ENCODE assay signal across 10 cellular contexts in the genomic region with DNA sequence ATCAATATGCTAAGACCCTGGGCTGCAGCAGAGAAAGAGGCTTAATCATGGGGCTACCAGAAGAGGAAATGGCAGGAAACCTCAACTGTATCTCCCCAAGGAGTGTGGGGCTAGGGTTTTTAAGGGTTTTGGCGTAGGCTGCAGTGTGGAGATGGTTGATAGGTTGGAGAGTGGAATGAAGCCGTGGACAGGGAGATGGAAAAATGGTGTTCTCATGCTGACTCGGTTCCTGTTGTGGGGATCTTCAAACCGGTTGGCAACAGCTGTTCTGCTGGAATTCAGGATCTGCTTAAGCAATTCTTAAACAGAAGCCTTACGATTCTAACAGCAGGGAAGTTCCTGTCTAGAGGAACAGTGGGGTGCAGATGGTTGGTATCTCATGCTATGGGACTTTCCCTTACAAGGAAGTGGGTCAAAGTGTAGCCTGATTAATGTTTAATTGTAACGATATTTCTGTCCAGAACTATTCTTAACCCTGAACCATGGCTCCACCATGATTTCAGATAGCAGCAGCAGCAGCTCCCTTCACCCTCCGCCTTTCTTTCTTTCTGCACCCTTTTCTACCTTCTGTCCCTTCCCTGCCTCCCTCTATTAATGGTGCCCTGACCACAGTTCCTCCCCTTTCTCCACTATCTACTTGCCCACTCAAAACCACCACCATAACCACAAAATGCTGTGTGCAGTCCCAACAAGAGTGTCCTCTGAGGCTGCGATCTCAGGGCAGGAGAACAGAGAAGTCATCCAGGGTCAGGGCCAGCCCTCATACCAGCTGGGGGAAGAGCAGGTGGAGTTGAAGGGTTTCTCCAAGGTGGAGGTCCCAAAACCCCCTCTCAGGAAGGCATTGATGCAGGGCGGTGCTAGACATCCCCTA. TPM values are rescaled to one million over a fixed set of nuclear protein-coding genes. Genes with fewer than 3 reads are reported as not detected.
A peak's percentile ranks its signal among the peaks of the same experiment; 100 is the strongest.
DNase-seq lines count a peak whose midpoint lies in the region; ATAC-seq, FAIRE-seq and TF ChIP-seq lines count a peak whose summit lies in the region.
"Had no signal": no experiment of that assay in that cellular context is flagged by ENCODE, and none has a peak within 500 bp of the region (broad histone marks: within the 10 kb centered on the region; RNA-seq: fewer than 3 reads in every experiment).

No MANE protein-coding gene starts in this region.

- no peak overlapping the region for H3K14ac ChIP-seq in H1 (ENCODE audit: insufficient read length)

- H3K4ac ChIP-seq in H1 (replicated peaks; ENCODE audit: insufficient read length, low read depth, low read length), result no peak overlapping the region

- in situ Hi-C loops in HepG2 (cut with HindIII; ENCODE audit: extremely low pct_ligation_motif_present, low pct_unique_long_range_greater_than_20kb), result no loop called here

- intact Hi-C loops in HepG2 (cut with micrococcal nuclease; ENCODE audit: unreplicated experiment), result no loop called here

- H3K79me1 ChIP-seq in H1 (ENCODE audit: low read depth, low read length), result no peaks in the 10 kb centered on the region

- TF ChIP-seq POLR2A in HepG2 (IDR thresholded peaks at IDR 0.05; ENCODE audit: insufficient read depth in 1 of 2, low read depth in 2 of 2, low read length in 2 of 2) (no peak), H1 (IDR thresholded peaks at IDR 0.05; ENCODE audit: control extremely low read depth in 1 of 2, low read depth in 2 of 2, low read length in 2 of 2) (no peak)

- H3K4me2 ChIP-seq in HepG2 (ENCODE audit: low read depth, low read length) (no peak overlapping the region), H1 (ENCODE audit: insufficient read depth in 1 of 2, low read depth in 2 of 2, low read length in 2 of 2) (no peak overlapping the region; a peak in 2 of 4 replicates)

- H3K56ac ChIP-seq in H1 (replicated peaks; ENCODE audit: insufficient read length, low read depth, low read length), result no peak overlapping the region

- TF ChIP-seq EP300 in HepG2 (IDR thresholded peaks at IDR 0.05; ENCODE audit: low read depth in 2 of 2, low read length in 2 of 2) (no peak), HepG2 (CRISPR knock-in tag; IDR thresholded peaks at IDR 0.05; ENCODE audit: borderline replicate concordance) (no peak), H1 (IDR thresholded peaks at IDR 0.05; ENCODE audit: borderline replicate concordance in 1 of 2, low read depth in 2 of 2, low read length in 2 of 2) (no peak)

- H2BK120ac ChIP-seq in H1 (replicated peaks; ENCODE audit: low read depth, low read length), result no peak overlapping the region

- H3K79me2 ChIP-seq in HepG2 (ENCODE audit: insufficient read depth, low read length) (no peaks in the 10 kb centered on the region), H1 (ENCODE audit: control insufficient read depth in 1 of 2, insufficient read depth in 2 of 2, low read length in 2 of 2) (no peaks in the 10 kb centered on the region)

- TF ChIP-seq CTCF in liver (IDR thresholded peaks at IDR 0.05; ENCODE audit: low read depth, low read length, missing input control), result no peak
- no peak for TF ChIP-seq CTCF in HepG2 (CRISPR knock-in tag; IDR thresholded peaks at IDR 0.05)
- no peak for TF ChIP-seq CTCF in H1 (IDR thresholded peaks at IDR 0.05; ENCODE audit: control extremely low read depth in 1 of 3, insufficient read depth in 1 of 3, low read depth in 1 of 3, low read length in 3 of 3)

- H4K5ac ChIP-seq in H1 (ENCODE audit: insufficient read length, low read depth, low read length), result no peak overlapping the region

- H3K27me3 ChIP-seq in liver (ENCODE audit: control insufficient read depth in 4 of 4, insufficient read depth in 4 of 4, low read length in 3 of 4) (no peaks in the 10 kb centered on the region), HepG2 (ENCODE audit: control insufficient read depth in 1 of 2, insufficient read depth in 2 of 2, low read length in 2 of 2) (0 out of 5 replicates have a peak, but pooled peaks cover 0 to 1% of the 10 kb centered on the region in 2 experiments), H1 (replicated peaks in 1 of 4; ENCODE audit: control insufficient read depth in 3 of 4, extremely low read depth in 1 of 4, insufficient read depth in 3 of 4, low read length in 3 of 4) (no peaks in the 10 kb centered on the region; a peak in 1 of 7 replicates)

- FAIRE-seq in HepG2 (lab: Jason Lieb, UNC) (no peak), H1 (lab: Jason Lieb, UNC) (no peak), urothelium cell line (lab: Jason Lieb, UNC) (no peak)
- FAIRE-seq: keratinocyte had no signal

- peak overlapping the region; percentile 7; the same call in 1 of the 2 replicates for H4K8ac ChIP-seq in H1 (ENCODE audit: extremely low read depth, insufficient read depth, low read length)

- peak overlapping the region in 1 of 2 donors; percentile 36 for H3K27ac ChIP-seq in liver (ENCODE audit: low read depth in 1 of 2, low read length in 2 of 2)
- H3K27ac ChIP-seq in HepG2 (ENCODE audit: extremely low read length, insufficient read depth, low read length), result no peak overlapping the region
- no peak overlapping the region for H3K27ac ChIP-seq in H1 (ENCODE audit: low read depth, low read length)

- 47% methylated on average over 9 of the region's 9 CpGs for WGBS in liver
- 29% methylated on average over 9 of the region's 9 CpGs for WGBS in HepG2 (ENCODE audit: low lambda C conversion rate)
- WGBS in H1 (ENCODE audit: extremely low coverage in 1 of 2, insufficient coverage in 1 of 2, insufficient read length in 1 of 2, insufficient replicate concordance in 2 of 2, low coverage in 1 of 2, low lambda C conversion rate in 2 of 2, missing lambda C conversion rate in 1 of 2), 2 experiments, result 79% methylated on average over 9 of the region's 9 CpGs; no CpG with 5 or more reads in 1 of the 2 experiments

- peak overlapping the region; percentile 39; the same call in 1 of the 2 replicates for H2BK5ac ChIP-seq in H1 (ENCODE audit: low read depth, low read length)

- H3K36me3 ChIP-seq in liver (ENCODE audit: control insufficient read depth in 4 of 4, insufficient read depth in 3 of 4, low read depth in 1 of 4, low read length in 3 of 4) (no peaks in the 10 kb centered on the region), HepG2 (replicated peaks in 1 of 2; ENCODE audit: control insufficient read depth in 1 of 2, insufficient read depth in 2 of 2, low read length in 2 of 2) (no peaks in the 10 kb centered on the region), H1 (ENCODE audit: control insufficient read depth in 2 of 4, insufficient read depth in 4 of 4, low read length in 3 of 4) (no peaks in the 10 kb centered on the region)

- H3K4me3 ChIP-seq in liver (ENCODE audit: low read depth in 1 of 3, low read length in 3 of 3), result no peak overlapping the region
- H3K4me3 ChIP-seq in HepG2 (replicated peaks in 1 of 3; ENCODE audit: insufficient read depth in 1 of 3, low read depth in 2 of 3, low read length in 3 of 3), result no peak overlapping the region
- H3K4me3 ChIP-seq in H1 (ENCODE audit: extremely low read depth in 1 of 4, insufficient read depth in 2 of 4, low read depth in 3 of 4, low read length in 4 of 4), result no peak overlapping the region

- peak overlapping the region; percentile 65; the same call in 1 of the 2 replicates for H2AK5ac ChIP-seq in H1 (ENCODE audit: low read depth, low read length)

- H3K9me3 ChIP-seq in liver (ENCODE audit: control insufficient read depth in 4 of 4, low read length in 3 of 4), result no peaks in the 10 kb centered on the region
- H3K9me3 ChIP-seq in HepG2 (ENCODE audit: low read length), result no peaks in the 10 kb centered on the region
- peaks cover 2 to 3% of the 10 kb centered on the region in 2 experiments; a peak in 1 of 4 replicates for H3K9me3 ChIP-seq in H1 (ENCODE audit: insufficient read depth in 2 of 2, low read depth in 1 of 2, low read length in 1 of 2)

- POLR2A ChIA-PET in HepG2 (lab: Yijun Ruan, JAX) (no interaction called here), H1 (lab: Charles Lee; ENCODE audit: partially characterized antibody) (interaction anchor here (1.1 kb wide), 1 partner anchor 11 kb away, joined by 3 read pairs; no protein-coding TSS in a partner anchor)

- H4K91ac ChIP-seq in H1 (replicated peaks; ENCODE audit: insufficient read length, low read length), result peak overlapping the region; percentile 66

- no peak overlapping the region for H3K23ac ChIP-seq in H1 (ENCODE audit: insufficient read length)

- no peaks in the 10 kb centered on the region; the same call in none of the 2 replicates for H3K23me2 ChIP-seq in H1 (ENCODE audit: low read depth, low read length)

- DNase-seq in HepG2 (ENCODE audit: low spot score) (no peak), NAMALWA (ENCODE audit: low spot score) (peak; percentile 45), H1 (ENCODE audit: low read depth in 1 of 2, low spot score in 2 of 2) (no peak), NCI-H1417 (lab: John Stamatoyannopoulos, UW) (no peak), urothelium cell line (ENCODE audit: low spot score) (no peak), NCI-H2081 treated with DMSO at 0.1 percent for 48 hours (lab: John Stamatoyannopoulos, UW) (no peak)
- DNase-seq: activated gamma-delta T cell had no signal

- no peaks in the 10 kb centered on the region for H4K20me1 ChIP-seq in HepG2 (ENCODE audit: insufficient read depth, low read length)
- H4K20me1 ChIP-seq in H1 (replicated peaks in 1 of 2; ENCODE audit: control insufficient read depth in 1 of 2, insufficient read depth in 2 of 2, low read length in 2 of 2), result no peaks in the 10 kb centered on the region

- H2BK12ac ChIP-seq in H1 (ENCODE audit: low read depth, low read length), result peak overlapping the region; percentile 50; the same call in 1 of the 2 replicates

- ATAC-seq in HepG2 (no peak), HG03520 (IDR thresholded peaks at IDR 0.05; ENCODE audit: unreplicated experiment) (no peak)

- peak overlapping the region; percentile 72; the same call in 1 of the 2 replicates for H2BK15ac ChIP-seq in H1 (ENCODE audit: low read length)

- H2AFZ ChIP-seq in HepG2 (ENCODE audit: low read length), result no peak overlapping the region
- 0 out of 2 replicates have a peak overlapping the region, but pooled peaks have one; percentile 9 for H2AFZ ChIP-seq in H1 (ENCODE audit: low read length)

- H2BK20ac ChIP-seq in H1 (ENCODE audit: low read length), result peak overlapping the region; percentile 93; the same call in 1 of the 2 replicates

- peaks cover 17 to 23% (median 19%) of the 10 kb centered on the region in 4 donors for H3K4me1 ChIP-seq in liver (ENCODE audit: control insufficient read depth in 4 of 4, insufficient read depth in 4 of 4, low read length in 3 of 4)
- peaks cover 16% of the 10 kb centered on the region for H3K4me1 ChIP-seq in HepG2 (ENCODE audit: insufficient read depth, low read length)
- H3K4me1 ChIP-seq in H1 (replicated peaks in 1 of 4; ENCODE audit: control insufficient read depth in 3 of 4, insufficient read depth in 4 of 4, low read length in 3 of 4), result peaks cover 1 to 13% (median 10%) of the 10 kb centered on the region in 4 experiments; a peak in 6 of 7 replicates

- peak overlapping the region; percentile 32; the same call in 1 of the 2 replicates for H3K18ac ChIP-seq in H1 (ENCODE audit: extremely low read depth, low read length)

- TF ChIP-seq RAD21 in liver (IDR thresholded peaks at IDR 0.05) (peak in 1 of 2 donors; percentile 3), HepG2 (CRISPR knock-in tag; IDR thresholded peaks at IDR 0.05) (no peak), H1 (IDR thresholded peaks at IDR 0.05 in 1 of 2, conservative IDR thresholded peaks at IDR 0.05 in 1 of 2; ENCODE audit: low read depth in 2 of 2, low read length in 2 of 2) (no peak)

- H3K9ac ChIP-seq in liver (ENCODE audit: low read depth in 1 of 2, low read length in 2 of 2) (no peak overlapping the region), HepG2 (ENCODE audit: insufficient read depth, low read depth, low read length) (no peak overlapping the region), H1 (replicated peaks in 1 of 4; ENCODE audit: extremely low read depth in 1 of 4, low read depth in 3 of 4, low read length in 3 of 4) (no peak overlapping the region)

- no TSS peak for BruUV-seq in HepG2 (replicated peaks; lab: Mats Ljungman, UMichigan)

- CTCF ChIA-PET in HepG2 (lab: Yijun Ruan, JAX; ENCODE audit: low intra/inter-chr PET ratio, low total read pairs) (no interaction called here), H1 (lab: Charles Lee; ENCODE audit: partially characterized antibody) (interaction anchor here (0.6 to 0.9 kb wide), 2 partner anchors 9 to 15 kb away, joined by 3 to 4 read pairs; no protein-coding TSS in a partner anchor)

RNA-seq across cellular contexts. Expression of a gene that starts 30.8 kb away (rescaled TPM):
- total RNA-seq in liver (under 1 TPM; 0.09 to 0.17 TPM), HepG2 (2016; rRNA removed; fragmentation: Illumina TruSeq; extraction: Trizol) (not detected in 2 replicates)
- polyA plus RNA-seq in liver (under 1 TPM in 1 of 2 donors, not detected in 1; 0.16 TPM), HepG2 (2011; rRNA removed) (not detected in 2 replicates), H1 (2011; rRNA removed) (0.08 and 0.24 TPM in 2 replicates)
- total RNA-seq in HepG2 (2016; cell fraction: cytosol; rRNA removed; fragmentation: Illumina TruSeq; extraction: Trizol; ENCODE audit: low read depth), result not detected in 2 replicates
- total RNA-seq in HepG2 (2016; cell fraction: insoluble cytoplasmic fraction; rRNA removed; fragmentation: Illumina TruSeq; extraction: Trizol), result not detected in 2 replicates
- not detected in 2 replicates for total RNA-seq in HepG2 (2016; cell fraction: membrane; rRNA removed; fragmentation: Illumina TruSeq; extraction: Trizol)
- total RNA-seq in HepG2 (2016; cell fraction: nucleus; rRNA removed; fragmentation: Illumina TruSeq; extraction: Trizol), result not detected in 2 replicates
- not detected in 2 replicates for polyA plus RNA-seq in HepG2 (2011; cell fraction: cytosol; rRNA removed)
- polyA plus RNA-seq in HepG2 (2011; cell fraction: nucleus; rRNA removed), result not detected in 2 replicates
- not detected in 2 replicates for polyA plus RNA-seq in HepG2 (2012)
- polyA plus RNA-seq in HepG2 (2016; cell fraction: cytosol; fragmentation: Illumina TruSeq; extraction: Trizol; ENCODE audit: low read depth), result not detected in 2 replicates
- polyA plus RNA-seq in HepG2 (2016; cell fraction: insoluble cytoplasmic fraction; fragmentation: Illumina TruSeq; extraction: Trizol; ENCODE audit: low read depth), result not detected in 2 replicates
- polyA plus RNA-seq in HepG2 (2016; cell fraction: membrane; fragmentation: Illumina TruSeq; extraction: Trizol; ENCODE audit: low read depth), result not detected in 2 replicates
- polyA plus RNA-seq in HepG2 (2016; cell fraction: nucleus; fragmentation: Illumina TruSeq; extraction: Trizol; ENCODE audit: insufficient read depth, low read depth), result not detected in 2 replicates
- polyA minus RNA-seq in HepG2 (2011; rRNA and poly(A)+ RNA removed; ENCODE audit: low replicate concordance), result not detected in 2 replicates
- not detected in 2 replicates for polyA minus RNA-seq in HepG2 (2011; cell fraction: cytosol; rRNA and poly(A)+ RNA removed)
- not detected in 2 replicates for polyA minus RNA-seq in HepG2 (2011; cell fraction: nucleus; rRNA and poly(A)+ RNA removed)
- total RNA-seq in H1 (2021; fragmentation: NEBNext Ultra II Directional; extraction: Animal tissue kit (Norgen Biotek cat#: 25700)), result 0.36 TPM in 1 of 2 replicates, not detected in the other
- polyA plus RNA-seq in H1 (2011; cell fraction: cytosol; rRNA removed), result 0.39 TPM
- polyA plus RNA-seq in H1 (2011; cell fraction: nucleus; rRNA removed), result 0.23 TPM
- polyA plus RNA-seq in H1 (2012, experiment 1 of 2), result 0.37 to 0.63 TPM (median 0.46 TPM) in 4 replicates
- 0.33 TPM for polyA plus RNA-seq in H1 (2012, experiment 2 of 2)
- polyA plus RNA-seq in H1 (2013, experiment 1 of 2), result 0.34 TPM
- polyA plus RNA-seq in H1 (2013, experiment 2 of 2), result 0.42 TPM
- polyA minus RNA-seq in H1 (2011; rRNA and poly(A)+ RNA removed), result 0.17 TPM in 1 of 2 replicates, not detected in the other
- not detected for polyA minus RNA-seq in H1 (2011; cell fraction: cytosol; rRNA and poly(A)+ RNA removed)
- polyA minus RNA-seq in H1 (2011; cell fraction: nucleus; rRNA and poly(A)+ RNA removed), result 0.30 TPM

RNA-seq across cellular contexts. Expression of a gene that starts 48.4 kb away (rescaled TPM):
- total RNA-seq in liver (1 to 10 TPM; 6.1 to 7.2 TPM), HepG2 (2016; rRNA removed; fragmentation: Illumina TruSeq; extraction: Trizol) (0.17 and 0.40 TPM in 2 replicates)
- polyA plus RNA-seq in liver (1 to 10 TPM; 2.0 to 2.4 TPM), HepG2 (2011; rRNA removed) (0.14 and 0.22 TPM in 2 replicates), H1 (2011; rRNA removed) (15.6 and 21.8 TPM in 2 replicates)
- total RNA-seq in HepG2 (2016; cell fraction: cytosol; rRNA removed; fragmentation: Illumina TruSeq; extraction: Trizol; ENCODE audit: low read depth), result 0.18 TPM in 1 of 2 replicates, not detected in the other
- total RNA-seq in HepG2 (2016; cell fraction: insoluble cytoplasmic fraction; rRNA removed; fragmentation: Illumina TruSeq; extraction: Trizol), result 0.10 and 0.28 TPM in 2 replicates
- 0.31 and 0.48 TPM in 2 replicates for total RNA-seq in HepG2 (2016; cell fraction: membrane; rRNA removed; fragmentation: Illumina TruSeq; extraction: Trizol)
- total RNA-seq in HepG2 (2016; cell fraction: nucleus; rRNA removed; fragmentation: Illumina TruSeq; extraction: Trizol), result 0.31 and 0.34 TPM in 2 replicates
- polyA plus RNA-seq in HepG2 (2011; cell fraction: cytosol; rRNA removed), result 0.12 and 0.14 TPM in 2 replicates
- polyA plus RNA-seq in HepG2 (2011; cell fraction: nucleus; rRNA removed), result 0.19 and 0.29 TPM in 2 replicates
- 0.13 and 0.28 TPM in 2 replicates for polyA plus RNA-seq in HepG2 (2012)
- 0.18 and 0.58 TPM in 2 replicates for polyA plus RNA-seq in HepG2 (2016; cell fraction: cytosol; fragmentation: Illumina TruSeq; extraction: Trizol; ENCODE audit: low read depth)
- 0.12 and 0.25 TPM in 2 replicates for polyA plus RNA-seq in HepG2 (2016; cell fraction: insoluble cytoplasmic fraction; fragmentation: Illumina TruSeq; extraction: Trizol; ENCODE audit: low read depth)
- polyA plus RNA-seq in HepG2 (2016; cell fraction: membrane; fragmentation: Illumina TruSeq; extraction: Trizol; ENCODE audit: low read depth), result 0.35 and 0.40 TPM in 2 replicates
- polyA plus RNA-seq in HepG2 (2016; cell fraction: nucleus; fragmentation: Illumina TruSeq; extraction: Trizol; ENCODE audit: insufficient read depth, low read depth), result 0.37 and 0.70 TPM in 2 replicates
- 0.80 and 7.9 TPM in 2 replicates for polyA minus RNA-seq in HepG2 (2011; rRNA and poly(A)+ RNA removed; ENCODE audit: low replicate concordance)
- polyA minus RNA-seq in HepG2 (2011; cell fraction: cytosol; rRNA and poly(A)+ RNA removed), result 0.49 TPM in 1 of 2 replicates, not detected in the other
- polyA minus RNA-seq in HepG2 (2011; cell fraction: nucleus; rRNA and poly(A)+ RNA removed), result 0.12 and 0.39 TPM in 2 replicates
- 23.7 and 30.9 TPM in 2 replicates for total RNA-seq in H1 (2021; fragmentation: NEBNext Ultra II Directional; extraction: Animal tissue kit (Norgen Biotek cat#: 25700))
- 17.7 TPM for polyA plus RNA-seq in H1 (2011; cell fraction: cytosol; rRNA removed)
- 45.7 TPM for polyA plus RNA-seq in H1 (2011; cell fraction: nucleus; rRNA removed)
- 18.7 to 35.5 TPM (median 31.5 TPM) in 4 replicates for polyA plus RNA-seq in H1 (2012, experiment 1 of 2)
- polyA plus RNA-seq in H1 (2012, experiment 2 of 2), result 20.3 TPM
- polyA plus RNA-seq in H1 (2013, experiment 1 of 2), result 29.6 TPM
- polyA plus RNA-seq in H1 (2013, experiment 2 of 2), result 31.0 TPM
- polyA minus RNA-seq in H1 (2011; rRNA and poly(A)+ RNA removed), result 23.3 and 27.0 TPM in 2 replicates
- 21.7 TPM for polyA minus RNA-seq in H1 (2011; cell fraction: cytosol; rRNA and poly(A)+ RNA removed)
- 33.3 TPM for polyA minus RNA-seq in H1 (2011; cell fraction: nucleus; rRNA and poly(A)+ RNA removed)
